14 cellular contexts compared by ENCODE assay signal in genomic region chrX:25067271-25068172, GRCh38. TPM values are rescaled to one million over a fixed set of nuclear protein-coding genes. Genes with fewer than 3 reads are reported as not detected.
DNase-seq lines count a peak whose midpoint lies in the region; ATAC-seq, FAIRE-seq and TF ChIP-seq lines count a peak whose summit lies in the region.
"Had no signal": no experiment of that assay in that cellular context is flagged by ENCODE, and none has a peak within 500 bp of the region (broad histone marks: within the 10 kb centered on the region; RNA-seq: fewer than 3 reads in every experiment).

No MANE protein-coding gene starts in this region.

- H3K9me3 ChIP-seq in kidney (ENCODE audit: control insufficient read depth in 1 of 2, low read length in 2 of 2): peaks cover 2 to 5% of the 10 kb centered on the region in 2 donors

- no peaks in the 10 kb centered on the region for H3K36me3 ChIP-seq in kidney (ENCODE audit: control insufficient read depth in 1 of 2, insufficient read depth in 2 of 2, low read length in 2 of 2)
- H3K36me3 ChIP-seq: neural progenitor cell had no signal

- no peaks in the 10 kb centered on the region for H3K4me1 ChIP-seq in kidney (ENCODE audit: control insufficient read depth in 1 of 2, insufficient read depth in 1 of 2, low read depth in 1 of 2, low read length in 2 of 2)
- H3K4me1 ChIP-seq: neural progenitor cell had no signal

- FAIRE-seq in kidney (lab: Jason Lieb, UNC): peak; percentile 66

- H3K4me3 ChIP-seq in kidney (ENCODE audit: low read length in 2 of 2): no peak overlapping the region
- H3K4me3 ChIP-seq: neural progenitor cell had no signal

- DNase-seq in GM13977 (ENCODE audit: low spot score) (peak; percentile 17), kidney (no peak), NCI-H526 treated with DMSO at 0.1 percent for 48 hours (lab: John Stamatoyannopoulos, UW) (no peak)
- DNase-seq: activated effector memory CD4-positive, alpha-beta T cell treated with Interleukin-2 at 50 U/mL for 16 hours; COR-L47; stimulated activated CD4-positive, alpha-beta T cell treated with anti-CD3 and anti-CD28 coated beads, Interleukin-15, amount 100 ng/mL, for 24 hours had no signal

- no peak overlapping the region for H3K27ac ChIP-seq in kidney (ENCODE audit: low read depth in 2 of 2, low read length in 2 of 2)
- H3K27ac ChIP-seq: neural progenitor cell had no signal

- no peak overlapping the region for H3K9ac ChIP-seq in kidney (ENCODE audit: low read length in 2 of 2)
- H3K9ac ChIP-seq: neural progenitor cell had no signal

- in situ Hi-C loops in GM13977 (cut with MboI; ENCODE audit: low pct_unique_long_range_greater_than_20kb, low sequenced_read_pairs, unreplicated experiment): no loop called here

- no peak for TF ChIP-seq CTCF in GM13977 (IDR thresholded peaks at IDR 0.05; ENCODE audit: extremely low read depth, insufficient read depth, missing control alignments)
- TF ChIP-seq CTCF in kidney (IDR thresholded peaks at IDR 0.05; ENCODE audit: borderline replicate concordance, extremely low read depth, insufficient read depth): no peak

- intact Hi-C loops in kidney (cut with DNase I): no loop called here

- peak; percentile 60 for ATAC-seq in GM19463 (IDR thresholded peaks at IDR 0.05; ENCODE audit: unreplicated experiment)
- peak; percentile 66 for ATAC-seq in HG03520 (IDR thresholded peaks at IDR 0.05; ENCODE audit: unreplicated experiment)
- no peak for ATAC-seq in HG02571 (IDR thresholded peaks at IDR 0.05; ENCODE audit: unreplicated experiment)
- ATAC-seq in GM18858 (IDR thresholded peaks at IDR 0.05; ENCODE audit: unreplicated experiment): no peak
- ATAC-seq in GM21576 (IDR thresholded peaks at IDR 0.05; ENCODE audit: unreplicated experiment): no peak

RNA-seq across cellular contexts. Expression of gene ARX, which starts 51.8 kb away (rescaled TPM):
- 0.31 TPM for total RNA-seq in kidney
- 0.13 TPM for polyA plus RNA-seq in kidney (ENCODE audit: insufficient read depth, low read depth, low replicate concordance)
- total RNA-seq: fibroblast of villous mesenchyme, M059J had no signal

Comparison
In these comparisons a context has a peak if more than half of its experiments do, and no peak if none do; other contexts are left out.
1. ATAC-seq: peak in GM19463 (single experiment) and HG03520 (single experiment); none in HG02571 (single experiment), GM18858 (single experiment) and GM21576 (single experiment).